ENCODE assay signal across 8 cellular contexts in the genomic region with DNA sequence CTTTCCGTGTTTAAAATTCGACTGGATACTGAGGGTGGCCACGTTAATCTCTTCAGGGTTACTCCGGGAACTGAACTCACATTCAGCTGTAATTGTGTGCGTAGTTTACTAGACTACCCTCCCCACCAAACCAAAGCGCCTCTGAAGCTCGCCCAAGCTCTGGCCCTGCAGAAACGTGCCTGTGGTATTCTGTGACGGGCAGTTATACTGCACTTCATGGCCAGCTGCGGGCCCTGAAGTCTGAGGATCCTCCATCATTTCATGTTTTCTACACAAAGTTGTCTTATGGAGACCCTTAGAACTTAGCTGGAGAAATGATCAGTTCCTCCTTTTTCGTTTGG. TPM values are rescaled to one million over a fixed set of nuclear protein-coding genes. Genes with fewer than 3 reads are reported as not detected.
DNase-seq lines count a peak whose midpoint lies in the region; ATAC-seq and TF ChIP-seq lines count a peak whose summit lies in the region.

No MANE protein-coding gene starts in this region.

- intact Hi-C loops in lower lobe of right lung (cut with DNase I) (no loop called here), aorta (cut with DNase I) (loop anchor here (1.0 to 10.0 kb wide), 3 partner anchors 48 to 94 kb away; a partner anchor contains a TSS)

- H3K4me1 ChIP-seq in lower lobe of right lung (peaks cover 19% of the 10 kb centered on the region), aorta (ENCODE audit: control insufficient read depth in 1 of 2, insufficient read depth in 2 of 2, low read length in 2 of 2) (peaks cover 0 to 5% of the 10 kb centered on the region in 2 donors)

- H3K27ac ChIP-seq in HL-60 (replicated peaks) (peak overlapping the region; percentile 73), lower lobe of right lung (peak overlapping the region; percentile 87), aorta (ENCODE audit: low read depth in 1 of 2, low read length in 2 of 2) (no peak overlapping the region)

- H3K36me3 ChIP-seq in lower lobe of right lung (no peaks in the 10 kb centered on the region), aorta (ENCODE audit: control insufficient read depth in 1 of 2, insufficient read depth in 2 of 2, low read length in 1 of 2) (no peaks in the 10 kb centered on the region)

- no peak for DNase-seq in GM12864 (ENCODE audit: low read depth)
- DNase-seq in HL-60 (ENCODE audit: low read depth in 1 of 2, low spot score in 1 of 2): peak in 1 of 2 experiments; percentile 14
- peak; percentile 48 for DNase-seq in astrocyte of the hippocampus (ENCODE audit: low read depth, low spot score)
- DNase-seq in lower lobe of right lung: no peak
- DNase-seq in aorta: no peak
- no peak for DNase-seq in NCI-H2029 treated with DMSO at 0.1 percent for 48 hours (lab: John Stamatoyannopoulos, UW)

- H3K4me3 ChIP-seq in GM12864 (ENCODE audit: low read depth, low read length) (peak overlapping the region; percentile 82), HL-60 (replicated peaks; ENCODE audit: insufficient read depth, low read length) (peak overlapping the region; percentile 100), lower lobe of right lung (peak overlapping the region; percentile 98), aorta (ENCODE audit: low read length in 2 of 2) (peak overlapping the region; percentile 52 to 91)

- H3K27me3 ChIP-seq in HL-60 (ENCODE audit: insufficient read depth, poor library complexity, severe bottlenecking) (no peaks in the 10 kb centered on the region), lower lobe of right lung (ENCODE audit: low read depth) (no peaks in the 10 kb centered on the region), aorta (ENCODE audit: control insufficient read depth in 1 of 2, insufficient read depth in 2 of 2, low read length in 1 of 2) (no peaks in the 10 kb centered on the region)

- ATAC-seq in lower lobe of right lung (peak; percentile 6 to 11), aorta (ENCODE audit: low FRiP score) (no peak), GM18511 (IDR thresholded peaks at IDR 0.05; ENCODE audit: unreplicated experiment) (no peak), HG03469 (IDR thresholded peaks at IDR 0.05; ENCODE audit: unreplicated experiment) (no peak)

- WGBS in aorta, 2 donors: 2 to 3% methylated on average over 11 of the region's 11 CpGs

- peaks cover 36% of the 10 kb centered on the region for H3K9me3 ChIP-seq in lower lobe of right lung
- no peaks in the 10 kb centered on the region for H3K9me3 ChIP-seq in aorta (ENCODE audit: control insufficient read depth, low read length)

- TF ChIP-seq CTCF in GM12864 (IDR thresholded peaks at IDR 0.05; ENCODE audit: low read depth, low read length, missing control alignments) (no peak), HL-60 (IDR thresholded peaks at IDR 0.05; ENCODE audit: insufficient read depth, low read length) (no peak), lower lobe of right lung (IDR thresholded peaks at IDR 0.05) (no peak)

RNA-seq across cellular contexts. Expression of a gene that starts 0.7 kb away (rescaled TPM):
- total RNA-seq in lower lobe of right lung (12.6 TPM), aorta (10 to 100 TPM; 10.5 to 16.7 TPM)
- polyA plus RNA-seq in aorta: 1 to 10 TPM in 1 of 2 donors, under 1 TPM in 1; 0.75 to 6.4 TPM

RNA-seq across cellular contexts. Expression of a gene that starts 30.7 kb away (rescaled TPM):
- 13.3 TPM for total RNA-seq in lower lobe of right lung
- 10 to 100 TPM; 13.7 to 19.4 TPM for total RNA-seq in aorta
- polyA plus RNA-seq in aorta: 1 to 10 TPM; 1.0 to 6.8 TPM

RNA-seq across cellular contexts. Expression of a gene that starts 50.5 kb away (rescaled TPM):
- total RNA-seq in lower lobe of right lung (24.5 TPM), aorta (10 to 100 TPM; 23.3 to 32.1 TPM)
- 1 to 10 TPM; 9.1 to 9.5 TPM for polyA plus RNA-seq in aorta

Comparison
In these comparisons a context has a peak if more than half of its experiments do, and no peak if none do; other contexts are left out.
1. H3K27ac ChIP-seq: peak in HL-60 (single experiment) and lower lobe of right lung (single experiment); none in aorta (0 of 2).
2. ATAC-seq: peak in lower lobe of right lung (2 of 2); none in aorta (single experiment), GM18511 (single experiment) and HG03469 (single experiment).
3. Peak in every context shown above with its lines, with median percentiles within 50 percentile points of each other: H3K4me3 ChIP-seq.